In the genomic region with DNA sequence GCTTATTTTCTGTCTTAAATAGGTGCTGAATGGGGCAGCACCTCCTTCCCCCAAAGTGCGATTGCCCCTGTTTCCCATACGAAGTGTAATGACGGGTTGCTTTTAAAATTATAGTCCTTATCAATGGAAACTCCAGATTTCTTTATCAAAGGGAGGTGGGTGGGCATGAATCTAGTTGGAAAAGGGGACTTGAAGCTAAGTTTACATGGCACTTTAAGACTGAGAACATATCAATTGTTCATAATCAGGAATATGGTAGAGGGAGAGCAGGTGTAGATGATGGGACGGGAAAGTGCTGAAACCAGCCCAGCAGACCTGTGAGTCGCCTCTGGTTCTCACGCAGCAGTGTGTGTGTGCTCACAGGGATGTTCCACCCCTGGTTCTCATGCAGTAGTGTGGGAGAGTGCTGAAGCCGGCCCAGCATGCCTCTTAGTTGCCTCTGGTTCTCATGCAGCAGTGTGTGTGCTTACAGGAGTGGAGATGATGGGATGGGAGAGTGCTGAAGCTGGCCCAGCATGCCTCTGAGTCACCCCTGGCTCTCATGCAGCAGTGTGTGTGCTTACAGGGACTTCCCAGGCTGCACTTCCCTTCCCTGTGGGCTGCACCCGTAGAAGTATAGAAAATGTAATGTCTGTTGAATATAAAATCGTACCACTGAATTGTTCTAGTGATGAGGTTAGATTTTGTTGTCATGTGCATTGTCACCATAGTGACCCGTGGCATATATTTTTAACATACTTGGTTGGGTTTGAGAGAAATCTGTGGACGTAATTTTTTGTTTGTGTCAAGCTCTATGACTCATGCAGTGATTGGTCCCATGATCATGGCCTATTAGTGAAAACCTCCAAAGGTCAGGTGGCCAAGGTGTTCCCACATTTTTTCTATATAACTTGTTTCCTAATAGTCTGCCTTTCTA, we compare ENCODE assay signal across 9 cellular contexts. TPM values are rescaled to one million over a fixed set of nuclear protein-coding genes. Genes with fewer than 3 reads are reported as not detected.
DNase-seq lines count a peak whose midpoint lies in the region; ATAC-seq, FAIRE-seq and TF ChIP-seq lines count a peak whose summit lies in the region.
"Had no signal": no experiment of that assay in that cellular context is flagged by ENCODE, and none has a peak within 500 bp of the region (broad histone marks: within the 10 kb centered on the region; RNA-seq: fewer than 3 reads in every experiment).

No MANE protein-coding gene starts in this region.

- peak overlapping the region; percentile 33 for H3K9ac ChIP-seq in GM12878 (ENCODE audit: control insufficient read depth, insufficient read depth, low read length)

- CTCF ChIA-PET in activated CD4-positive, alpha-beta memory T cell treated with anti-CD3 and anti-CD28 coated beads for 36 hours (lab: Charles Lee): no interaction called here
- CTCF ChIA-PET in activated CD4-positive, alpha-beta memory T cell treated with anti-CD3 and anti-CD28 coated beads, Interleukin-2, amount 10 ng/mL, durations not matched to agents 7 days and 5 days (lab: Charles Lee): no interaction called here
- CTCF ChIA-PET in GM12878 (lab: Yijun Ruan, JAX): interaction anchor here (0.6 to 5.6 kb wide), 6 partner anchors 10 to 456 kb away, joined by 3 to 34 read pairs (median 6); no protein-coding TSS in a partner anchor

- intact Hi-C loops in activated CD4-positive, alpha-beta memory T cell treated with anti-CD3 and anti-CD28 coated beads for 36 hours (cut with micrococcal nuclease): no loop called here
- intact Hi-C loops in GM12878 (cut with micrococcal nuclease; ENCODE audit: unreplicated experiment): loop anchor here (1.0 to 5.0 kb wide), 3 partner anchors 9 to 149 kb away; no protein-coding TSS in a partner anchor

- no peaks in the 10 kb centered on the region for H3K27me3 ChIP-seq in GM12878 (replicated peaks in 1 of 2; ENCODE audit: control insufficient read depth in 2 of 2, insufficient read depth in 2 of 2, low read length in 1 of 2)

- peaks cover 5 to 31% of the 10 kb centered on the region in 2 experiments; a peak in 3 of 4 replicates for H3K36me3 ChIP-seq in GM12878 (ENCODE audit: control insufficient read depth in 2 of 2, insufficient read depth in 2 of 2, low read length in 1 of 2)

- no peak overlapping the region for H3K4me3 ChIP-seq in GM12878

- SMC1A ChIA-PET in GM12878 (lab: Charles Lee; ENCODE audit: uncharacterized antibody, unreplicated experiment): interaction anchor here (1.0 to 9.5 kb wide), 9 partner anchors 10 to 149 kb away, joined by 3 to 148 read pairs (median 12); a partner anchor contains a TSS

- TF ChIP-seq RAD21 in GM12878 (IDR thresholded peaks at IDR 0.05; ENCODE audit: insufficient read depth, low read depth, low read length): peak; percentile 27

- no peak overlapping the region for H3K27ac Mint-ChIP-seq in activated CD4-positive, alpha-beta memory T cell treated with anti-CD3 and anti-CD28 coated beads for 36 hours
- H3K27ac Mint-ChIP-seq in activated CD4-positive, alpha-beta memory T cell treated with anti-CD3 and anti-CD28 coated beads, Interleukin-2, amount 10 ng/mL, durations not matched to agents 7 days and 5 days: no peak overlapping the region

- no peak overlapping the region for H3K4me2 ChIP-seq in GM12878 (ENCODE audit: control insufficient read depth, insufficient read depth)

- no peaks in the 10 kb centered on the region for H3K27me3 Mint-ChIP-seq in activated CD4-positive, alpha-beta memory T cell treated with anti-CD3 and anti-CD28 coated beads for 36 hours
- H3K27me3 Mint-ChIP-seq in activated CD4-positive, alpha-beta memory T cell treated with anti-CD3 and anti-CD28 coated beads, Interleukin-2, amount 10 ng/mL, durations not matched to agents 7 days and 5 days: no peaks in the 10 kb centered on the region

- H3K9me3 ChIP-seq in GM12878 (replicated peaks; ENCODE audit: control insufficient read depth, insufficient read depth, low read length): no peaks in the 10 kb centered on the region; the same call in 1 of the 3 replicates

- FAIRE-seq in GM12878 (lab: Jason Lieb, UNC): peak; percentile 76

- ATAC-seq in HG02885 (IDR thresholded peaks at IDR 0.05; ENCODE audit: poor library complexity, unreplicated experiment): peak; percentile 83
- ATAC-seq in GM12878: peak; percentile 87

- H3K36me3 Mint-ChIP-seq in activated CD4-positive, alpha-beta memory T cell treated with anti-CD3 and anti-CD28 coated beads for 36 hours: peaks cover 54% of the 10 kb centered on the region
- H3K36me3 Mint-ChIP-seq in activated CD4-positive, alpha-beta memory T cell treated with anti-CD3 and anti-CD28 coated beads, Interleukin-2, amount 10 ng/mL, durations not matched to agents 7 days and 5 days (ENCODE audit: low read depth): peaks cover 50% of the 10 kb centered on the region

- peak overlapping the region; percentile 94 for H3K27ac ChIP-seq in GM12878 (ENCODE audit: control insufficient read depth, insufficient read depth)
- H3K27ac ChIP-seq: C4-2B had no signal

- peaks cover 51% of the 10 kb centered on the region for H3K4me1 ChIP-seq in GM12878 (ENCODE audit: control insufficient read depth, insufficient read depth, low read length)

- peak; percentile 75 for TF ChIP-seq POLR2A in GM12878 (IDR thresholded peaks at IDR 0.05; ENCODE audit: low read depth, low read length)

- BruUV-seq in GM12878 (replicated peaks; lab: Mats Ljungman, UMichigan): no TSS peak

- H3K4me1 Mint-ChIP-seq in activated CD4-positive, alpha-beta memory T cell treated with anti-CD3 and anti-CD28 coated beads for 36 hours (ENCODE audit: low read depth): no peaks in the 10 kb centered on the region
- peaks cover 2% of the 10 kb centered on the region for H3K4me1 Mint-ChIP-seq in activated CD4-positive, alpha-beta memory T cell treated with anti-CD3 and anti-CD28 coated beads, Interleukin-2, amount 10 ng/mL, durations not matched to agents 7 days and 5 days

- no peak overlapping the region for H2AFZ ChIP-seq in GM12878 (ENCODE audit: control insufficient read depth, low read depth, low read length)

- in situ Hi-C loops in GM12878 (cut with MboI): no loop called here

- no peaks in the 10 kb centered on the region for H4K20me1 ChIP-seq in GM12878 (ENCODE audit: control insufficient read depth, insufficient read depth)

- peak; percentile 11 for DNase-seq in activated CD4-positive, alpha-beta memory T cell treated with anti-CD3 and anti-CD28 coated beads for 36 hours
- no peak for DNase-seq in activated CD4-positive, alpha-beta memory T cell treated with anti-CD3 and anti-CD28 coated beads, Interleukin-2, amount 10 ng/mL, durations not matched to agents 7 days and 5 days
- DNase-seq in GM12878 (ENCODE audit: low read depth, low spot score) (peak; percentile 95), occipital lobe (lab: John Stamatoyannopoulos, UW) (peak; percentile 31), NCI-H1694 treated with DMSO at 0.1 percent for 48 hours (lab: John Stamatoyannopoulos, UW) (no peak), NCI-H2171 treated with DMSO at 0.1 percent for 48 hours (lab: John Stamatoyannopoulos, UW) (no peak), NCI-H2029 treated with DMSO at 0.1 percent for 48 hours (lab: John Stamatoyannopoulos, UW) (no peak)

- WGBS in GM12878 (ENCODE audit: insufficient coverage, insufficient replicate concordance, low lambda C conversion rate, missing lambda C conversion rate): 27% methylated on average over 11 of the region's 11 CpGs

- no peaks in the 10 kb centered on the region; the same call in 1 of the 2 replicates for H3K79me2 ChIP-seq in GM12878 (ENCODE audit: control insufficient read depth, insufficient read depth, low read length)

- RAD21 ChIA-PET in GM12878 (lab: Charles Lee; ENCODE audit: unreplicated experiment): interaction anchor here (0.6 to 9.9 kb wide), 8 partner anchors 12 to 149 kb away, joined by 3 to 229 read pairs (median 6); a partner anchor contains a TSS

- TF ChIP-seq EP300 in GM12878 (IDR thresholded peaks at IDR 0.05; ENCODE audit: borderline replicate concordance in 1 of 2, control insufficient read depth in 1 of 2, low read depth in 2 of 2, low read length in 2 of 2): peak; percentile 63 to 71; a peak in 3 of 4 replicates

- H3K4me3 Mint-ChIP-seq in activated CD4-positive, alpha-beta memory T cell treated with anti-CD3 and anti-CD28 coated beads for 36 hours: no peak overlapping the region
- no peak overlapping the region for H3K4me3 Mint-ChIP-seq in activated CD4-positive, alpha-beta memory T cell treated with anti-CD3 and anti-CD28 coated beads, Interleukin-2, amount 10 ng/mL, durations not matched to agents 7 days and 5 days

- H3K9me3 Mint-ChIP-seq in activated CD4-positive, alpha-beta memory T cell treated with anti-CD3 and anti-CD28 coated beads for 36 hours: no peaks in the 10 kb centered on the region
- no peaks in the 10 kb centered on the region for H3K9me3 Mint-ChIP-seq in activated CD4-positive, alpha-beta memory T cell treated with anti-CD3 and anti-CD28 coated beads, Interleukin-2, amount 10 ng/mL, durations not matched to agents 7 days and 5 days

- POLR2A ChIA-PET in activated CD4-positive, alpha-beta memory T cell treated with anti-CD3 and anti-CD28 coated beads for 36 hours (lab: Charles Lee): interaction anchor here (0.7 kb wide), 1 partner anchor 25 kb away, joined by 3 read pairs; no protein-coding TSS in a partner anchor
- POLR2A ChIA-PET in activated CD4-positive, alpha-beta memory T cell treated with anti-CD3 and anti-CD28 coated beads, Interleukin-2, amount 10 ng/mL, durations not matched to agents 7 days and 5 days (lab: Charles Lee): no interaction called here
- POLR2A ChIA-PET in GM12878 (lab: Charles Lee): interaction anchor here (1.6 to 6.4 kb wide), 4 partner anchors 10 to 51 kb away, joined by 7 to 85 read pairs (median 12); a partner anchor contains a TSS

- no peak for TF ChIP-seq CTCF in GM12878 (IDR thresholded peaks at IDR 0.05 in 2 of 3, conservative IDR thresholded peaks at IDR 0.05 in 1 of 3; ENCODE audit: control insufficient read depth in 2 of 3, extremely low read depth in 1 of 3, insufficient read depth in 1 of 3, low read depth in 3 of 3, low read length in 3 of 3)

RNA-seq across cellular contexts. Expression of a gene that starts 51.6 kb away (rescaled TPM):
- 10 to 100 TPM; 50.1 to 52.1 TPM for total RNA-seq in activated CD4-positive, alpha-beta memory T cell treated with anti-CD3 and anti-CD28 coated beads for 36 hours
- total RNA-seq in activated CD4-positive, alpha-beta memory T cell treated with anti-CD3 and anti-CD28 coated beads, Interleukin-2, amount 10 ng/mL, durations not matched to agents 7 days and 5 days: 10 to 100 TPM; 57.3 to 58.6 TPM
- total RNA-seq in GM12878 (2013; cell fraction: nucleolus; rRNA removed): 1,448 and 1,558 TPM in 2 replicates
- total RNA-seq in GM12878 (2014; rRNA removed): 31.7 and 32.9 TPM in 2 replicates
- total RNA-seq in GM12878 (2014; rRNA removed; fragmentation: Illumina TruSeq; extraction: Trizol): 27.6 and 30.4 TPM in 2 replicates
- 42.6 and 50.9 TPM in 2 replicates for total RNA-seq in GM12878 (2021)
- polyA plus RNA-seq in GM12878 (2011; ENCODE audit: low read depth): 30.7 TPM
- 45.0 and 45.6 TPM in 2 replicates for polyA plus RNA-seq in GM12878 (2011; rRNA removed)
- polyA plus RNA-seq in GM12878 (2011; cell fraction: cytosol; rRNA removed): 25.7 and 30.3 TPM in 2 replicates
- 105 and 112 TPM in 2 replicates for polyA plus RNA-seq in GM12878 (2011; cell fraction: nucleus; rRNA removed)
- 29.1 and 43.6 TPM in 2 replicates for polyA plus RNA-seq in GM12878 (2012)
- polyA plus RNA-seq in GM12878 (2014; fragmentation: Illumina TruSeq; extraction: Trizol): 20.4 and 24.3 TPM in 2 replicates
- 10 to 100 TPM in 1 of 2 experiments, 1 to 10 TPM in 1; 9.1 to 12.9 TPM for polyA plus RNA-seq in GM12878 (2014; fragmentation: Nextera tagmentation; extraction: Ambion mirVana)
- polyA plus RNA-seq in GM12878 (2014; rRNA removed): 16.6 and 22.5 TPM in 2 replicates
- polyA plus RNA-seq in GM12878 (2016; fragmentation: Nextera tagmentation; extraction: Ambion mirVana): 10 to 100 TPM; 20.8 to 26.3 TPM
- polyA minus RNA-seq in GM12878 (2011; rRNA and poly(A)+ RNA removed): 93.9 and 121 TPM in 2 replicates
- polyA minus RNA-seq in GM12878 (2011; cell fraction: cytosol; rRNA and poly(A)+ RNA removed): 19.6 and 22.5 TPM in 2 replicates
- polyA minus RNA-seq in GM12878 (2011; cell fraction: nucleus; rRNA and poly(A)+ RNA removed): 154 and 176 TPM in 2 replicates
- total RNA-seq in occipital lobe: 112 TPM

Comparison
In these comparisons a context has a peak if more than half of its experiments do, and no peak if none do; other contexts are left out.
1. DNase-seq: peak in activated CD4-positive, alpha-beta memory T cell treated with anti-CD3 and anti-CD28 coated beads for 36 hours (single experiment), GM12878 (single experiment) and occipital lobe (single experiment); none in activated CD4-positive, alpha-beta memory T cell treated with anti-CD3 and anti-CD28 coated beads, Interleukin-2, amount 10 ng/mL, durations not matched to agents 7 days and 5 days (single experiment), NCI-H1694 treated with DMSO at 0.1 percent for 48 hours (single experiment), NCI-H2171 treated with DMSO at 0.1 percent for 48 hours (single experiment) and NCI-H2029 treated with DMSO at 0.1 percent for 48 hours (single experiment).